In genomic region chr4:165875446-165875845, GRCh38 we compare ENCODE assay signal across 25 cellular contexts. TPM values are rescaled to one million over a fixed set of nuclear protein-coding genes. Genes with fewer than 3 reads are reported as not detected.
DNase-seq lines count a peak whose midpoint lies in the region; ATAC-seq and TF ChIP-seq lines count a peak whose summit lies in the region.
"Had no signal": no experiment of that assay in that cellular context is flagged by ENCODE, and none has a peak within 500 bp of the region (broad histone marks: within the 10 kb centered on the region; RNA-seq: fewer than 3 reads in every experiment).

No MANE protein-coding gene starts in this region.

- no TSS peak for BruUV-seq in A673 (replicated peaks; lab: Mats Ljungman, UMichigan)

- no peaks in the 10 kb centered on the region for H3K9me3 ChIP-seq in A673 (ENCODE audit: low read depth, low read length, poor library complexity, severe bottlenecking)
- H3K9me3 ChIP-seq in RWPE2 (ENCODE audit: severe bottlenecking): no peaks in the 10 kb centered on the region
- H3K9me3 ChIP-seq in esophagus muscularis mucosa: no peaks in the 10 kb centered on the region
- H3K9me3 ChIP-seq in neural progenitor cell (ENCODE audit: low read depth): no peaks in the 10 kb centered on the region
- H3K9me3 ChIP-seq: right lobe of liver, transverse colon had no signal

- no peak for ATAC-seq in RWPE2 (ENCODE audit: low read depth)
- ATAC-seq: activated naive CD8-positive, alpha-beta T cell treated with anti-CD3 and anti-CD28 coated beads, Interleukin-2, amount 50 U/mL, for 24 hours; CD8-positive, alpha-beta T cell; naive thymus-derived CD4-positive, alpha-beta T cell had no signal

- DNase-seq in A673 (ENCODE audit: low spot score) (no peak), RWPE2 (ENCODE audit: low spot score) (no peak), esophagus muscularis mucosa (ENCODE audit: extremely low spot score) (no peak), neural progenitor cell (ENCODE audit: low spot score) (no peak), globus pallidus (ENCODE audit: low spot score) (no peak), NCI-H1105 treated with DMSO at 0.1 percent for 48 hours (lab: John Stamatoyannopoulos, UW) (no peak), HPDE6-E6E7 (ENCODE audit: extremely low spot score) (no peak)
- DNase-seq in stimulated activated CD4-positive, alpha-beta T cell treated with anti-CD3 and anti-CD28 coated beads, Interleukin-12 subunit alpha, Interleukin-12 subunit beta, amount 100 ng/mL, for 4 hours: no peak
- DNase-seq: activated CD4-positive, alpha-beta T cell treated with anti-CD3 and anti-CD28 coated beads for 1 hour; activated gamma-delta T cell treated with Interleukin-2 at 50 U/mL for 16 hours; activated naive CD8-positive, alpha-beta T cell treated with anti-CD3 and anti-CD28 coated beads, Interleukin-2, amount 50 U/mL, for 24 hours; activated T-cell treated with anti-CD3 and anti-CD28 coated beads, Interleukin-2, amount 50 U/mL, for 1 hour; brain microvascular endothelial cell; CD8-positive, alpha-beta T cell; effector memory CD4-positive, alpha-beta T cell; GDM1; KG1; naive thymus-derived CD4-positive, alpha-beta T cell; NCI-H1436 had no signal

- H3K27ac ChIP-seq in A673 (ENCODE audit: low read depth, low read length, poor library complexity, severe bottlenecking) (no peak overlapping the region), RWPE2 (ENCODE audit: poor library complexity, severe bottlenecking) (peak overlapping the region; percentile 55), esophagus muscularis mucosa (replicated peaks in 1 of 4) (peak overlapping the region in 2 of 4 donors; percentile 78 to 84), neural progenitor cell (no peak overlapping the region)
- H3K27ac ChIP-seq: brain microvascular endothelial cell, parathyroid adenoma, right lobe of liver, transverse colon had no signal

- H3K4me3 Mint-ChIP-seq in neural progenitor cell: peak overlapping the region; percentile 89
- H3K4me3 Mint-ChIP-seq: activated naive CD8-positive, alpha-beta T cell treated with anti-CD3 and anti-CD28 coated beads, Interleukin-2, amount 50 U/mL, for 24 hours; CD8-positive, alpha-beta T cell; T-helper 1 cell treated with Interleukin-12 subunit alpha and Interleukin-12 subunit beta and Interleukin-4 antibody, amounts not matched to agents 30 μg/mL and 1 μg/mL, for 36 hours had no signal

- TF ChIP-seq POLR2A in esophagus muscularis mucosa (IDR thresholded peaks at IDR 0.05; ENCODE audit: low read depth): no peak

- 73% methylated on average over 2 of the region's 2 CpGs for WGBS in esophagus muscularis mucosa

- H4K20me1 ChIP-seq in neural progenitor cell (ENCODE audit: low read depth): peaks cover 4% of the 10 kb centered on the region

- no peak overlapping the region for H2AFZ ChIP-seq in neural progenitor cell (replicated peaks)
- H2AFZ ChIP-seq: parathyroid adenoma had no signal

- H3K9me3 Mint-ChIP-seq in neural progenitor cell: no peaks in the 10 kb centered on the region
- H3K9me3 Mint-ChIP-seq: activated naive CD8-positive, alpha-beta T cell treated with anti-CD3 and anti-CD28 coated beads, Interleukin-2, amount 50 U/mL, for 24 hours; CD8-positive, alpha-beta T cell; mesothelial cell of epicardium; T-helper 1 cell treated with Interleukin-12 subunit alpha and Interleukin-12 subunit beta and Interleukin-4 antibody, amounts not matched to agents 30 μg/mL and 1 μg/mL, for 36 hours had no signal

- TF ChIP-seq CTCF in A673 (conservative IDR thresholded peaks at IDR 0.05; ENCODE audit: low read depth, low read length) (no peak), RWPE2 (IDR thresholded peaks at IDR 0.05; ENCODE audit: poor library complexity, severe bottlenecking) (no peak), esophagus muscularis mucosa (IDR thresholded peaks at IDR 0.05) (no peak), neural progenitor cell (IDR thresholded peaks at IDR 0.05) (no peak)

- no peak for TF ChIP-seq EP300 in esophagus muscularis mucosa (IDR thresholded peaks at IDR 0.05)

- no peaks in the 10 kb centered on the region for H3K36me3 Mint-ChIP-seq in neural progenitor cell
- H3K36me3 Mint-ChIP-seq: CD8-positive, alpha-beta T cell; mesothelial cell of epicardium had no signal

- H3K4me3 ChIP-seq in A673 (ENCODE audit: low read depth, low read length, poor library complexity, severe bottlenecking): peak overlapping the region; percentile 61
- H3K4me3 ChIP-seq in RWPE2 (ENCODE audit: severe bottlenecking): peak overlapping the region; percentile 45
- peak overlapping the region; percentile 58 to 71 (median 71) for H3K4me3 ChIP-seq in esophagus muscularis mucosa
- no peak overlapping the region for H3K4me3 ChIP-seq in neural progenitor cell
- H3K4me3 ChIP-seq: right lobe of liver had no signal

- H3K4me2 ChIP-seq in neural progenitor cell: no peak overlapping the region

- H3K9ac ChIP-seq in neural progenitor cell: no peak overlapping the region
- H3K9ac ChIP-seq: parathyroid adenoma had no signal

- peaks cover 20% of the 10 kb centered on the region for H3K4me1 Mint-ChIP-seq in neural progenitor cell

- peaks cover 24% of the 10 kb centered on the region for H3K4me1 ChIP-seq in A673 (ENCODE audit: insufficient read depth, low read length, poor library complexity, severe bottlenecking)
- H3K4me1 ChIP-seq in RWPE2 (ENCODE audit: insufficient read depth, poor library complexity, severe bottlenecking): peaks cover 8% of the 10 kb centered on the region
- peaks cover 14 to 63% (median 50%) of the 10 kb centered on the region in 4 donors for H3K4me1 ChIP-seq in esophagus muscularis mucosa
- peaks cover 8% of the 10 kb centered on the region for H3K4me1 ChIP-seq in neural progenitor cell
- H3K4me1 ChIP-seq: parathyroid adenoma had no signal

- intact Hi-C loops in A673 (cut with micrococcal nuclease; ENCODE audit: unreplicated experiment): no loop called here
- intact Hi-C loops in esophagus muscularis mucosa (cut with DNase I): no loop called here

- POLR2A ChIA-PET in A673 (lab: Charles Lee; ENCODE audit: low non-redundant PET): no interaction called here

- H3K27me3 Mint-ChIP-seq in neural progenitor cell (ENCODE audit: insufficient read depth, low read depth): peaks cover 24% of the 10 kb centered on the region

- no peaks in the 10 kb centered on the region for H3F3A ChIP-seq in neural progenitor cell (ENCODE audit: low read depth)

- no peaks in the 10 kb centered on the region for H3K79me2 ChIP-seq in neural progenitor cell (ENCODE audit: low read depth)
- H3K79me2 ChIP-seq: parathyroid adenoma had no signal

- H3K27ac Mint-ChIP-seq in neural progenitor cell: no peak overlapping the region
- H3K27ac Mint-ChIP-seq: activated naive CD8-positive, alpha-beta T cell treated with anti-CD3 and anti-CD28 coated beads, Interleukin-2, amount 50 U/mL, for 24 hours; CD8-positive, alpha-beta T cell; mesothelial cell of epicardium; naive thymus-derived CD4-positive, alpha-beta T cell; T-helper 1 cell treated with Interleukin-12 subunit alpha and Interleukin-12 subunit beta and Interleukin-4 antibody, amounts not matched to agents 30 μg/mL and 1 μg/mL, for 36 hours had no signal

- H3K36me3 ChIP-seq in A673 (ENCODE audit: insufficient read depth, low read length, poor library complexity, severe bottlenecking) (no peaks in the 10 kb centered on the region), RWPE2 (ENCODE audit: low read depth) (no peaks in the 10 kb centered on the region), esophagus muscularis mucosa (no peaks in the 10 kb centered on the region), neural progenitor cell (no peaks in the 10 kb centered on the region)
- H3K36me3 ChIP-seq: brain microvascular endothelial cell, right lobe of liver, transverse colon had no signal

- H3K27me3 ChIP-seq in A673 (replicated peaks; ENCODE audit: insufficient read depth, low read depth, low read length, poor library complexity): peaks cover 42% of the 10 kb centered on the region
- H3K27me3 ChIP-seq in RWPE2 (ENCODE audit: insufficient read depth, poor library complexity, severe bottlenecking): no peaks in the 10 kb centered on the region
- peaks cover 0 to 12% (median 0%) of the 10 kb centered on the region in 4 donors for H3K27me3 ChIP-seq in esophagus muscularis mucosa
- H3K27me3 ChIP-seq in neural progenitor cell: peaks cover 78% of the 10 kb centered on the region

- CTCF ChIA-PET in A673 (lab: Charles Lee): no interaction called here

RNA-seq across cellular contexts. Expression of gene TLL1, which starts 2.4 kb away (rescaled TPM):
- total RNA-seq in A673 (2021) (13.1 and 14.3 TPM in 2 replicates), esophagus muscularis mucosa (10 to 100 TPM in 1 of 4 donors, 1 to 10 TPM in 3; 5.6 to 10.9 (median 8.6) TPM), neural progenitor cell (ENCODE audit: low replicate concordance) (0.22 TPM in 1 of 2 replicates, not detected in the other)
- total RNA-seq: CD8-positive, alpha-beta T cell; HT-29; naive thymus-derived CD4-positive, alpha-beta T cell had no signal
